ENCODE assay signal across 15 cellular contexts in genomic region chr12:58247633-58248032, GRCh38.
A peak's percentile ranks its signal among the peaks of the same experiment; 100 is the strongest.
DNase-seq lines count a peak whose midpoint lies in the region; ATAC-seq and TF ChIP-seq lines count a peak whose summit lies in the region.
"Had no signal": no experiment of that assay in that cellular context is flagged by ENCODE, and none has a peak within 500 bp of the region (broad histone marks: within the 10 kb centered on the region; RNA-seq: fewer than 3 reads in every experiment).

No MANE protein-coding gene starts in this region.

- H3K27ac ChIP-seq in KMS-11 = no peak overlapping the region
- no peak overlapping the region for H3K27ac ChIP-seq in mesendoderm (ENCODE audit: low read depth, low read length)
- H3K27ac ChIP-seq in prostate gland = no peak overlapping the region
- H3K27ac ChIP-seq: transverse colon had no signal

- no peaks in the 10 kb centered on the region for H3K79me1 ChIP-seq in mesendoderm (ENCODE audit: low read length)

- no peak overlapping the region for H3K4me3 ChIP-seq in GM06990 (replicated peaks; ENCODE audit: low read depth, low read length)
- no peak overlapping the region for H3K4me3 ChIP-seq in KMS-11 (IDR thresholded peaks at IDR 0.05; ENCODE audit: insufficient read depth, low read depth, low read length)
- no peak overlapping the region for H3K4me3 ChIP-seq in mesendoderm (ENCODE audit: low read length)
- H3K4me3 ChIP-seq in prostate gland = no peak overlapping the region
- H3K4me3 ChIP-seq: GM12878, transverse colon had no signal

- DNase-seq in GM06990 (ENCODE audit: extremely low read depth, insufficient read length) = no peak
- peak; percentile 41 for DNase-seq in SK-MEL-5 (ENCODE audit: low read depth, low spot score)
- DNase-seq in mesendoderm = peak; percentile 57
- no peak for DNase-seq in Right ventricle myocardium inferior (ENCODE audit: missing footprints)
- no peak for DNase-seq in activated CD4-positive, alpha-beta T cell treated with anti-CD3 and anti-CD28 coated beads, Interleukin-2, amount 50 U/mL, for 48 hours
- no peak for DNase-seq in prostate gland (ENCODE audit: low spot score)
- DNase-seq: activated CD4-positive, alpha-beta memory T cell treated with anti-CD3 and anti-CD28 coated beads for 36 hours; mammary epithelial cell; NCI-H1417 treated with DMSO at 0.1 percent for 48 hours; NK-92 treated with Interleukin-12 subunit alpha and Interleukin-12 subunit beta, amount 100 ng/mL, for 24 hours; occipital lobe; transverse colon had no signal

- no peak overlapping the region for H2BK120ac ChIP-seq in mesendoderm (ENCODE audit: low read depth, low read length)

- no peak for TF ChIP-seq POLR2A in prostate gland (IDR thresholded peaks at IDR 0.05)

- H3K9me3 ChIP-seq in prostate gland = no peaks in the 10 kb centered on the region
- H3K9me3 ChIP-seq: transverse colon had no signal

- no peak overlapping the region for H4K5ac ChIP-seq in mesendoderm (ENCODE audit: low read length)

- H3K9ac ChIP-seq in KMS-11 (no peak overlapping the region), mesendoderm (ENCODE audit: low read length) (no peak overlapping the region)

- no peak overlapping the region for H3K18ac ChIP-seq in mesendoderm (ENCODE audit: low read length)

- no peak overlapping the region for H2AFZ ChIP-seq in KMS-11 (ENCODE audit: low read depth)

- no peaks in the 10 kb centered on the region for H3K36me3 ChIP-seq in GM06990 (ENCODE audit: control insufficient read depth, insufficient read depth, low read length)
- H3K36me3 ChIP-seq in KMS-11 (ENCODE audit: insufficient read depth) = no peaks in the 10 kb centered on the region
- no peaks in the 10 kb centered on the region for H3K36me3 ChIP-seq in mesendoderm (ENCODE audit: control insufficient read depth, insufficient read depth, low read length)
- no peaks in the 10 kb centered on the region for H3K36me3 ChIP-seq in prostate gland
- H3K36me3 ChIP-seq: transverse colon had no signal

- in situ Hi-C loops in SK-MEL-5 (cut with HindIII; ENCODE audit: low pct_unique_long_range_greater_than_20kb, low sequenced_read_pairs) = no loop called here

- ATAC-seq in HG02884 (IDR thresholded peaks at IDR 0.05; ENCODE audit: unreplicated experiment) (no peak), Right ventricle myocardium inferior (no peak)
- ATAC-seq: GM12878 had no signal

- H4K8ac ChIP-seq in mesendoderm (ENCODE audit: low read depth, low read length) = no peak overlapping the region

- no peaks in the 10 kb centered on the region for H3K27me3 ChIP-seq in GM06990 (replicated peaks; ENCODE audit: control insufficient read depth, insufficient read depth, low read length)
- no peaks in the 10 kb centered on the region for H3K27me3 ChIP-seq in KMS-11 (ENCODE audit: insufficient read depth, low read depth)
- H3K27me3 ChIP-seq in mesendoderm (ENCODE audit: insufficient read depth, low read length, poor library complexity) = no peaks in the 10 kb centered on the region
- H3K27me3 ChIP-seq in prostate gland (replicated peaks; ENCODE audit: insufficient read depth) = no peaks in the 10 kb centered on the region
- H3K27me3 ChIP-seq: transverse colon had no signal

- H3K23ac ChIP-seq in mesendoderm (ENCODE audit: low read length) = no peak overlapping the region

- TF ChIP-seq CTCF in GM06990 (IDR thresholded peaks at IDR 0.05; ENCODE audit: insufficient read depth, low read length, poor library complexity, severe bottlenecking) (peak; percentile 11), KMS-11 (conservative IDR thresholded peaks at IDR 0.05; ENCODE audit: low read depth, low read length) (0 out of 2 replicates have a peak, but pooled peaks have one; percentile 18), prostate gland (IDR thresholded peaks at IDR 0.05) (no peak)

- H2BK5ac ChIP-seq in mesendoderm (ENCODE audit: low read length) = no peak overlapping the region

- no peak overlapping the region for H3K56ac ChIP-seq in mesendoderm (ENCODE audit: low read length)

- H2BK15ac ChIP-seq in mesendoderm (replicated peaks; ENCODE audit: low read depth) = no peak overlapping the region

- H3K79me2 ChIP-seq in KMS-11 (ENCODE audit: insufficient read depth, low read depth) (no peaks in the 10 kb centered on the region), mesendoderm (ENCODE audit: control insufficient read depth, insufficient read depth, low read length) (no peaks in the 10 kb centered on the region)

- H3K4me2 ChIP-seq in KMS-11 (no peak overlapping the region), mesendoderm (ENCODE audit: low read length) (no peak overlapping the region)

- intact Hi-C loops in Right ventricle myocardium inferior (cut with DNase I) (no loop called here), prostate gland (cut with DNase I) (no loop called here)

- H3K4me1 ChIP-seq in KMS-11 (ENCODE audit: low read depth, poor library complexity, severe bottlenecking) = no peaks in the 10 kb centered on the region
- no peaks in the 10 kb centered on the region for H3K4me1 ChIP-seq in mesendoderm (ENCODE audit: control insufficient read depth, low read depth, low read length)
- H3K4me1 ChIP-seq in prostate gland (replicated peaks) = no peaks in the 10 kb centered on the region
- H3K4me1 ChIP-seq: transverse colon had no signal

- no peak overlapping the region for H3K4ac ChIP-seq in mesendoderm (ENCODE audit: low read depth, low read length)

- H4K20me1 ChIP-seq in KMS-11 (ENCODE audit: insufficient read depth) = no peaks in the 10 kb centered on the region

- no CpG with 5 or more reads among the region's 4 CpGs for WGBS in mesendoderm (ENCODE audit: extremely low coverage, insufficient coverage, low lambda C conversion rate)
- WGBS in prostate gland = 94% methylated on average over 4 of the region's 4 CpGs

- no peak overlapping the region for H2AK5ac ChIP-seq in mesendoderm (ENCODE audit: low read length)

Comparison
In these comparisons a context has a peak if more than half of its experiments do, and no peak if none do; other contexts are left out.
1. DNase-seq: peak in SK-MEL-5 (single experiment) and mesendoderm (single experiment); none in GM06990 (single experiment), Right ventricle myocardium inferior (single experiment), activated CD4-positive, alpha-beta T cell treated with anti-CD3 and anti-CD28 coated beads, Interleukin-2, amount 50 U/mL, for 48 hours (0 of 2) and prostate gland (single experiment).
2. CTCF ChIP-seq: peak in GM06990 (single experiment) and KMS-11 (single experiment); none in prostate gland (0 of 4).